1 cellular context compared by ENCODE assay signal in genomic region chrX:136933617-136934145, GRCh38.
TF ChIP-seq lines count a peak whose summit lies in the region.

No MANE protein-coding gene starts in this region.

TF ChIP-seq in IMR-90, 13 proteins besides CTCF, POLR2A, EP300 and RAD21 (continued from another document):
- TF ChIP-seq RCOR1 (IDR thresholded peaks at IDR 0.05; ENCODE audit: insufficient replicate concordance, low read length) (no peak), MXI1 (IDR thresholded peaks at IDR 0.05; ENCODE audit: borderline replicate concordance, low read depth, low read length) (no peak), ELK1 (IDR thresholded peaks at IDR 0.05; ENCODE audit: borderline replicate concordance, low read depth, low read length) (no peak), CEBPB (IDR thresholded peaks at IDR 0.05; ENCODE audit: low read depth, low read length) (no peak), FOS (IDR thresholded peaks at IDR 0.05; ENCODE audit: low read depth, low read length) (no peak), MAFK (IDR thresholded peaks at IDR 0.05; ENCODE audit: low read depth, low read length) (no peak), CHD1 (IDR thresholded peaks at IDR 0.05; ENCODE audit: low read depth, low read length) (no peak), BHLHE40 (IDR thresholded peaks at IDR 0.05; ENCODE audit: low read depth, low read length) (no peak), MAZ (IDR thresholded peaks at IDR 0.05; ENCODE audit: borderline replicate concordance, low read depth, low read length) (no peak), USF2 (IDR thresholded peaks at IDR 0.05; ENCODE audit: low read depth, low read length) (no peak), NFE2L2 (IDR thresholded peaks at IDR 0.05; ENCODE audit: low read depth, low read length) (no peak), SMC3 (IDR thresholded peaks at IDR 0.05; ENCODE audit: low read depth, low read length) (no peak)
